Comparison of ENCODE assay signal across 8 cellular contexts in the genomic region with DNA sequence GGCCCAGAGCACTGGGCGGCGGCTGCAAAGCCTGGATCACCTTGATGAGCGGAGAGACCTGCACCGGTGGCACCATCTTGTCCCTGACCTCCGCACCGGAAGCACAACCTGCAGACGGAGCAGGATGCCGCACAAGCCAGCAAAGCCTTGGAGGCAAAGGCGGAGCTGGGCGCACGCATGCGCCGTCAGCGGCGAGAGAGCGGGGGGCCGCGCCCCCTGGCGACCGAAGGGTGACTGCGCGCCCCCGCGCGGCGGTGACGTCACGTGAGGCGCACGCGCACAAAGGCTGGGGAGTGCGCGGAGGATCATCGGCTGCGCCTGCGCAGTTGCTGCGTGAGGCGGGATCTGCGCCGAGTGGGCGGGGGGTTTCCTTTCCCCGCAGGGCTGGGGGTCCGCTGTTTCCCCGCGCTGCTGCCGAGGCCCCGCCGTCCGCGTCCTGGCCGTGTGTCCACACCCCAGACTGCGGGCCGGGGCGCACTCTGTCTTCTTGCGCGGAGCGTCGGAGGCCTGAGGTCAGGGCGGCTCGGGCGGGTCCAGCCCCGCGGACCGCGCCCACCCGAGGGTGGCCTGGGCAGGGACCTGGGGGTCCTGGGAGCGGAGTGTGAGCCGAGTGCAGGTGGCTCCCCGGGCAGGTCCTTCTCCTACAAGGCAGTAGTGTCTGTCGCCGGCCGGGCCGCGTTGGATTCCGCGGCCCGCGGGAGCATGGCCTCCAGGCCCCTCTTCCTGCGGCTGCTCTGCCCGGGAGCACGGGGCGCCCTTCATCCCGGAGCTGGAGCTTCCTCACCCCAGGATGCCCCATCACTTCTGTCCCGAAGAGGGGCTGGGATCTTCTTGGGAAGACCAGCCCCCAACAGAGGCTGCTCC. TPM values are rescaled to one million over a fixed set of nuclear protein-coding genes. Genes with fewer than 3 reads are reported as not detected.
DNase-seq lines count a peak whose midpoint lies in the region; ATAC-seq and FAIRE-seq lines count a peak whose summit lies in the region.

A gene with protein sequence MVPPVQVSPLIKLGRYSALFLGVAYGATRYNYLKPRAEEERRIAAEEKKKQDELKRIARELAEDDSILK (minus strand): TSS at position 105 of the 864 bp plus-strand sequence. CDS start 29 bp downstream, at position 76.
A gene with protein sequence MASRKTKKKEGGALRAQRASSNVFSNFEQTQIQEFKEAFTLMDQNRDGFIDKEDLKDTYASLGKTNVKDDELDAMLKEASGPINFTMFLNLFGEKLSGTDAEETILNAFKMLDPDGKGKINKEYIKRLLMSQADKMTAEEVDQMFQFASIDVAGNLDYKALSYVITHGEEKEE (plus strand): TSS at position 371 of the 864 bp plus-strand sequence. CDS start 3,485 bp downstream, outside the sequence.

- H3K27ac Mint-ChIP-seq in naive B cell = peak within 1 kb of the TSS; percentile 61 to 96 (median 88)
- peak within 1 kb of the TSS; percentile 90 for H3K27ac Mint-ChIP-seq in stimulated activated memory B cell treated with anti-CD40 and anti-IgM and Interleukin-4, amounts not matched to agents 10 μg/mL and 1 μg/mL and 100 μg/mL, for 72 hours

- H4K20me1 ChIP-seq in Karpas-422 (ENCODE audit: insufficient read depth, low read depth, low read length) = peaks cover 11% of the 10 kb centered on the region; the same call in 1 of the 2 replicates

- DNase-seq in Daoy (ENCODE audit: low read depth) (peak; percentile 97), Karpas-422 (peak; percentile 98), RCC 7860 (ENCODE audit: low spot score) (peak; percentile 91), activated T-helper 1 cell treated with Interleukin-2 at 50 U/mL for 16 hours (ENCODE audit: low read depth) (peak; percentile 98), fibroblast of gingiva (ENCODE audit: low read depth) (peak; percentile 93), naive B cell (peak; percentile 99)

- no peaks in the 10 kb centered on the region for H3K36me3 Mint-ChIP-seq in naive B cell
- H3K36me3 Mint-ChIP-seq in stimulated activated memory B cell treated with anti-CD40 and anti-IgM and Interleukin-4, amounts not matched to agents 10 μg/mL and 1 μg/mL and 100 μg/mL, for 72 hours = peaks cover 27% of the 10 kb centered on the region

- H3K9me2 ChIP-seq in Karpas-422 (replicated peaks; ENCODE audit: insufficient read depth, low read length) = no peaks in the 10 kb centered on the region

- H3K9me3 ChIP-seq in Karpas-422 (ENCODE audit: low read length) = no peaks in the 10 kb centered on the region

- H3K9ac ChIP-seq in Karpas-422 (ENCODE audit: low read length) = peak within 1 kb of the TSS; percentile 97

- H3K4me1 ChIP-seq in Karpas-422 (ENCODE audit: low read length) = peaks cover 49% of the 10 kb centered on the region

- H3K4me2 ChIP-seq in Karpas-422 (ENCODE audit: low read depth, low read length, poor library complexity, severe bottlenecking) = peak within 1 kb of the TSS; percentile 98

- H3K79me2 ChIP-seq in Karpas-422 (ENCODE audit: low read length) = peaks cover 25% of the 10 kb centered on the region

- peak within 1 kb of the TSS; percentile 46; the same call in 1 of the 2 replicates for H2AFZ ChIP-seq in Karpas-422 (ENCODE audit: low read length)

- ATAC-seq in GM21825 (IDR thresholded peaks at IDR 0.05; ENCODE audit: unreplicated experiment) (peak; percentile 61), naive B cell (ENCODE audit: low read depth in 2 of 2) (peak; percentile 92 to 93)
- peak; percentile 89 for ATAC-seq in stimulated activated memory B cell treated with anti-CD40 and anti-IgM and Interleukin-4, amounts not matched to agents 10 μg/mL and 1 μg/mL and 100 μg/mL, for 72 hours

- no peaks in the 10 kb centered on the region for H3K27me3 Mint-ChIP-seq in naive B cell
- no peaks in the 10 kb centered on the region for H3K27me3 Mint-ChIP-seq in stimulated activated memory B cell treated with anti-CD40 and anti-IgM and Interleukin-4, amounts not matched to agents 10 μg/mL and 1 μg/mL and 100 μg/mL, for 72 hours

- H3K27me3 ChIP-seq in Karpas-422 (ENCODE audit: low read length) = no peaks in the 10 kb centered on the region

- H3K4me3 Mint-ChIP-seq in naive B cell = peak within 1 kb of the TSS; percentile 84 to 95 (median 92)
- H3K4me3 Mint-ChIP-seq in stimulated activated memory B cell treated with anti-CD40 and anti-IgM and Interleukin-4, amounts not matched to agents 10 μg/mL and 1 μg/mL and 100 μg/mL, for 72 hours = peak within 1 kb of the TSS; percentile 89

- H3K4me1 Mint-ChIP-seq in naive B cell = peaks cover 12 to 18% (median 16%) of the 10 kb centered on the region in 3 donors
- peaks cover 46% of the 10 kb centered on the region for H3K4me1 Mint-ChIP-seq in stimulated activated memory B cell treated with anti-CD40 and anti-IgM and Interleukin-4, amounts not matched to agents 10 μg/mL and 1 μg/mL and 100 μg/mL, for 72 hours

- H3K27ac ChIP-seq in Karpas-422 (ENCODE audit: low read length) = peak within 1 kb of the TSS; percentile 97

- H3K4me3 ChIP-seq in Karpas-422 (ENCODE audit: low read length) = peak within 1 kb of the TSS; percentile 96

- peaks cover 19% of the 10 kb centered on the region for H3K36me3 ChIP-seq in Karpas-422 (ENCODE audit: insufficient read depth, low read length)

- FAIRE-seq in RCC 7860 (lab: Jason Lieb, UNC) = no peak

- no peaks in the 10 kb centered on the region for H3K9me3 Mint-ChIP-seq in naive B cell
- no peaks in the 10 kb centered on the region for H3K9me3 Mint-ChIP-seq in stimulated activated memory B cell treated with anti-CD40 and anti-IgM and Interleukin-4, amounts not matched to agents 10 μg/mL and 1 μg/mL and 100 μg/mL, for 72 hours

RNA-seq across cellular contexts. Expression of the first gene that starts in this region (rescaled TPM):
- 101 and 109 TPM in 2 replicates for total RNA-seq in Daoy (2014; rRNA removed; shearing (Covaris generic))
- total RNA-seq in Karpas-422 (2014; rRNA removed; shearing (Covaris generic); ENCODE audit: low replicate concordance) = 334 and 357 TPM in 2 replicates
- polyA plus RNA-seq in naive B cell (ENCODE audit: low read depth in 6 of 6) = 100 to 1,000 TPM; 320 to 459 (median 358) TPM

RNA-seq across cellular contexts. Expression of the second gene that starts in this region (rescaled TPM):
- 2.2 and 6.1 TPM in 2 replicates for total RNA-seq in Daoy (2014; rRNA removed; shearing (Covaris generic))
- total RNA-seq in Karpas-422 (2014; rRNA removed; shearing (Covaris generic); ENCODE audit: low replicate concordance) = 50.5 and 72.2 TPM in 2 replicates
- 10 to 100 TPM in 5 of 6 donors, 1 to 10 TPM in 1; 7.3 to 13.4 (median 11.8) TPM for polyA plus RNA-seq in naive B cell (ENCODE audit: low read depth in 6 of 6)

Comparison
In these comparisons a context has a peak if more than half of its experiments do, and no peak if none do; other contexts are left out.
1. Peak in every context shown above with its lines: DNase-seq, ATAC-seq, H3K4me3 ChIP-seq and H3K27ac ChIP-seq.